8 cellular contexts compared by ENCODE assay signal in the genomic region with DNA sequence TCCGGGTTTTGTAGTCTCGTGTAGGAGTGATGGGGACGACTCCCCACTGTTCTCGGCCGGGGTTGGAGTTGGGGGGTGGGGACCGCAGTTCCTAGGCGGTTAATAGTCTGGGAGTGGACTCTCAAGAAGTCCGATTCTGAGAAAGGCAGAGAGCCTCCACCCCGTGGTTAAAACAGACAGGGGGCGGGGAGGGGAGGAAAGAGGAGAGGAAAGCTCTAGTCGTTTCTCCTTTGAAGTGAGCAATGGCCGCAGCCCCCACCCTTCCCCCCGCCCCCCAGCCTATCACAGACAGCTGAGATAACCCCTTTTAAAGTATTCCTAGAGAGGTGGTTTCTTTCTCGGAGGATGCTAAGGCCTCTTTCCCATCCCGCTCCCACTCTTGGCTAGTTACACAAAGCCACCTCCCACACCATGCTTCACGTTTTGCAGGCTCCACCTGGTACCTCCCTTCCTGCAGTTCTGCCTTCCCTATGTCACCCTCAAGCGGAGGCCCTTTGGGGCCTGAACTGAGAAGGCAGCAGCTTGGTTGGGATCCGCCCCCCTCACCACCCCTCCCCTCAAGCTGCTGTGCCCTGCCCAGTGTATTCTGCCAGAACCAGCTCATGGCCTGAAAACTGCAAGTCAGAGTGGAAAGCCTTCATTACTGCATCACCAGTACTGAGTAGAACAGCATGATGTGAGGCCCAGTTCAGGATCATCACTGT. TPM values are rescaled to one million over a fixed set of nuclear protein-coding genes. Genes with fewer than 3 reads are reported as not detected.
DNase-seq lines count a peak whose midpoint lies in the region; ATAC-seq and TF ChIP-seq lines count a peak whose summit lies in the region.

No MANE protein-coding gene starts in this region.

- ATAC-seq in SK-N-SH treated with all-trans-retinoic acid at 6 μM for 48 hours (peak; percentile 0), HG03196 (IDR thresholded peaks at IDR 0.05; ENCODE audit: unreplicated experiment) (no peak)

- TF ChIP-seq CTCF in adrenal gland (IDR thresholded peaks at IDR 0.05): no peak

- H3K4me3 ChIP-seq in adrenal gland: peak overlapping the region in 3 of 4 donors; percentile 63 to 69 (median 67)
- peak overlapping the region; percentile 61 for H3K4me3 ChIP-seq in skeletal muscle cell (ENCODE audit: low read depth, low read length)

- DNase-seq in activated gamma-delta T cell treated with Interleukin-2 at 50 U/mL for 16 hours: peak; percentile 34
- DNase-seq in activated gamma-delta T cell (lab: John Stamatoyannopoulos, UW): no peak
- DNase-seq in adrenal gland: peak; percentile 59 to 84 (median 71)
- peak in 33 of 51 donors; percentile 19 to 65 (median 43) for DNase-seq in hypothalamus (lab: John Stamatoyannopoulos, UW)
- DNase-seq in skeletal muscle cell (ENCODE audit: low read depth): peak; percentile 51
- DNase-seq in HuH-7.5 (ENCODE audit: low spot score): no peak

- intact Hi-C loops in adrenal gland (cut with DNase I): no loop called here

- H3K27ac ChIP-seq in adrenal gland: peak overlapping the region in 4 of 5 donors; percentile 12 to 98 (median 64)

- peaks cover 0 to 27% of the 10 kb centered on the region in 2 donors for H3K36me3 ChIP-seq in adrenal gland (replicated peaks in 1 of 2)

- H3K27me3 ChIP-seq in adrenal gland: no peaks in the 10 kb centered on the region

- no peaks in the 10 kb centered on the region for H3K9me3 ChIP-seq in adrenal gland (replicated peaks in 1 of 3)

- 0 to 3% (median 1%) methylated on average over 10 to 18 of the region's 18 CpGs for WGBS in adrenal gland, 4 donors

- peak; percentile 17 to 20 for TF ChIP-seq POLR2A in adrenal gland (IDR thresholded peaks at IDR 0.05)

- peaks cover 13 to 24% of the 10 kb centered on the region in 2 donors for H3K4me1 ChIP-seq in adrenal gland (replicated peaks in 1 of 2)

TF ChIP-seq in SK-N-SH treated with all-trans-retinoic acid at 6 μM for 48 hours, 23 proteins besides CTCF, POLR2A, EP300 and RAD21:
- TF ChIP-seq SNAI2 (CRISPR knock-in tag; IDR thresholded peaks at IDR 0.05) (no peak), ZNF8 (CRISPR knock-in tag; IDR thresholded peaks at IDR 0.05) (no peak), ZC3H10 (CRISPR knock-in tag; IDR thresholded peaks at IDR 0.05) (no peak)

RNA-seq across cellular contexts. Expression of gene USP5, which starts 0.9 kb away (rescaled TPM):
- 100 to 1,000 TPM in 5 of 8 donors, 10 to 100 TPM in 3; 60.0 to 162 (median 119) TPM for total RNA-seq in adrenal gland
- polyA plus RNA-seq in adrenal gland: 100 to 1,000 TPM in 1 of 3 donors, 10 to 100 TPM in 2; 30.6 to 109 (median 32.5) TPM

RNA-seq across cellular contexts. Expression of gene CDCA3, which starts 1.7 kb away (rescaled TPM):
- total RNA-seq in adrenal gland: 1 to 10 TPM in 7 of 8 donors, not detected in 1; 2.6 to 4.3 (median 3.3) TPM
- 1 to 10 TPM; 3.5 to 5.5 (median 5.3) TPM for polyA plus RNA-seq in adrenal gland

RNA-seq across cellular contexts. Expression of gene GNB3, which starts 12.1 kb away (rescaled TPM):
- 1 to 10 TPM in 5 of 8 donors, under 1 TPM in 2, not detected in 1; 0.70 to 2.6 (median 1.7) TPM for total RNA-seq in adrenal gland
- polyA plus RNA-seq in adrenal gland: 10 to 100 TPM in 2 of 3 donors, 1 to 10 TPM in 1; 1.0 to 22.4 (median 11.6) TPM

RNA-seq across cellular contexts. Expression of gene TPI1, which starts 14.5 kb away (rescaled TPM):
- 100 to 1,000 TPM; 555 to 929 (median 783) TPM for total RNA-seq in adrenal gland
- polyA plus RNA-seq in adrenal gland: 1,000 to 10,000 TPM in 1 of 3 donors, 100 to 1,000 TPM in 2; 241 to 2,322 (median 444) TPM

RNA-seq across cellular contexts. Expression of gene SPSB2, which starts 20.3 kb away (rescaled TPM):
- 10 to 100 TPM in 7 of 8 donors, 1 to 10 TPM in 1; 3.3 to 24.5 (median 14.9) TPM for total RNA-seq in adrenal gland
- 10 to 100 TPM in 2 of 3 donors, 1 to 10 TPM in 1; 2.5 to 19.5 (median 19.5) TPM for polyA plus RNA-seq in adrenal gland

Comparison
In these comparisons a context has a peak if more than half of its experiments do, and no peak if none do; other contexts are left out.
1. DNase-seq: peak in activated gamma-delta T cell treated with Interleukin-2 at 50 U/mL for 16 hours (single experiment), adrenal gland (7 of 7), hypothalamus (33 of 51) and skeletal muscle cell (single experiment); none in activated gamma-delta T cell (single experiment) and HuH-7.5 (single experiment).